In genomic region chr9:126036881-126037291, GRCh38 we compare ENCODE assay signal across 19 cellular contexts.
"Had no signal": no experiment of that assay in that cellular context is flagged by ENCODE, and none has a peak within 500 bp of the region (broad histone marks: within the 10 kb centered on the region; RNA-seq: fewer than 3 reads in every experiment).

No MANE protein-coding gene starts in this region.

- H3K9me3 ChIP-seq: ovary, psoas muscle, thoracic aorta had no signal

- DNase-seq: activated CD4-positive, alpha-beta T cell treated with anti-CD3 and anti-CD28 coated beads, Interleukin-2, amount 10 ng/mL, durations not matched to agents 7 days and 5 days; activated CD8-positive, alpha-beta memory T cell treated with anti-CD3 and anti-CD28 coated beads, Interleukin-2, amount 50 U/mL, for 4 hours; activated naive CD4-positive, alpha-beta T cell treated with anti-CD3 and anti-CD28 coated beads for 36 hours; activated T-cell treated with anti-CD3 and anti-CD28 coated beads, Interleukin-2, amount 50 U/mL, for 4 hours; anterior cingulate cortex; brain microvascular endothelial cell; effector CD8-positive, alpha-beta T cell; left lung; midbrain; ovary; stimulated activated naive B cell treated with anti-CD40 and anti-IgM and Interleukin-4, amounts not matched to agents 10 μg/mL and 1 μg/mL and 100 μg/mL, for 72 hours; T-helper 1 cell; T-helper 9 cell had no signal

- H3K4me3 ChIP-seq: left lung, ovary, psoas muscle, smooth muscle cell, thoracic aorta had no signal

- H3K27me3 ChIP-seq: brain microvascular endothelial cell, ovary had no signal

- H3K27ac ChIP-seq: brain microvascular endothelial cell, left lung, ovary, psoas muscle, thoracic aorta had no signal

- H3K4me1 Mint-ChIP-seq: activated CD4-positive, alpha-beta T cell treated with anti-CD3 and anti-CD28 coated beads, Interleukin-2, amount 10 ng/mL, durations not matched to agents 7 days and 5 days; stimulated activated naive B cell treated with anti-CD40 and anti-IgM and Interleukin-4, amounts not matched to agents 10 μg/mL and 1 μg/mL and 100 μg/mL, for 72 hours had no signal

- H3K4me1 ChIP-seq: left lung, psoas muscle had no signal

- H3K36me3 ChIP-seq: brain microvascular endothelial cell, left lung, ovary, thoracic aorta had no signal

- H3K4me3 Mint-ChIP-seq: activated CD4-positive, alpha-beta T cell treated with anti-CD3 and anti-CD28 coated beads, Interleukin-2, amount 10 ng/mL, durations not matched to agents 7 days and 5 days; activated naive CD4-positive, alpha-beta T cell treated with anti-CD3 and anti-CD28 coated beads for 36 hours; activated T-cell treated with anti-CD3 and anti-CD28 coated beads, Interleukin-2, amount 50 U/mL, for 4 hours; dendritic cell treated with granulocyte-macrophage colony-stimulating factor and Interleukin-4, amounts not matched to agents 40 ng/mL and 50 ng/mL, for 4 days; neural crest cell; stimulated activated naive B cell treated with anti-CD40 and anti-IgM and Interleukin-4, amounts not matched to agents 10 μg/mL and 1 μg/mL and 100 μg/mL, for 72 hours had no signal

- H3K36me3 Mint-ChIP-seq: stimulated activated naive B cell treated with anti-CD40 and anti-IgM and Interleukin-4, amounts not matched to agents 10 μg/mL and 1 μg/mL and 100 μg/mL, for 72 hours had no signal

- H3K27ac Mint-ChIP-seq: activated CD4-positive, alpha-beta T cell treated with anti-CD3 and anti-CD28 coated beads, Interleukin-2, amount 10 ng/mL, durations not matched to agents 7 days and 5 days; activated naive CD4-positive, alpha-beta T cell treated with anti-CD3 and anti-CD28 coated beads for 36 hours; dendritic cell treated with granulocyte-macrophage colony-stimulating factor and Interleukin-4, amounts not matched to agents 40 ng/mL and 50 ng/mL, for 4 days; stimulated activated naive B cell treated with anti-CD40 and anti-IgM and Interleukin-4, amounts not matched to agents 10 μg/mL and 1 μg/mL and 100 μg/mL, for 72 hours had no signal

- ATAC-seq: activated T-cell treated with anti-CD3 and anti-CD28 coated beads, Interleukin-2, amount 50 U/mL, for 4 hours; esophagus mucosa; left lung; psoas muscle; stimulated activated naive B cell treated with anti-CD40 and anti-IgM and Interleukin-4, amounts not matched to agents 10 μg/mL and 1 μg/mL and 100 μg/mL, for 72 hours had no signal

- H3K9me3 Mint-ChIP-seq: activated CD4-positive, alpha-beta T cell treated with anti-CD3 and anti-CD28 coated beads, Interleukin-2, amount 10 ng/mL, durations not matched to agents 7 days and 5 days; activated naive CD4-positive, alpha-beta T cell treated with anti-CD3 and anti-CD28 coated beads for 36 hours; dendritic cell treated with granulocyte-macrophage colony-stimulating factor and Interleukin-4, amounts not matched to agents 40 ng/mL and 50 ng/mL, for 4 days had no signal
